13 cellular contexts compared by ENCODE assay signal in genomic region chr2:144630459-144631215, GRCh38.
A peak's percentile ranks its signal among the peaks of the same experiment; 100 is the strongest.
DNase-seq lines count a peak whose midpoint lies in the region; ATAC-seq lines count a peak whose summit lies in the region.
"Had no signal": no experiment of that assay in that cellular context is flagged by ENCODE, and none has a peak within 500 bp of the region (broad histone marks: within the 10 kb centered on the region; RNA-seq: fewer than 3 reads in every experiment).

No MANE protein-coding gene starts in this region.

- POLR2A ChIA-PET in CD4-positive, alpha-beta memory T cell (lab: Charles Lee; ENCODE audit: partially characterized antibody): no interaction called here

- no peaks in the 10 kb centered on the region for H3K36me3 ChIP-seq in CD4-positive, alpha-beta memory T cell (ENCODE audit: insufficient read depth, low read length)
- H3K36me3 ChIP-seq: tibial nerve had no signal

- H3K9me3 ChIP-seq in CD4-positive, alpha-beta memory T cell (ENCODE audit: control insufficient read depth in 1 of 2, low read length in 2 of 2): no peaks in the 10 kb centered on the region

- H3K36me3 Mint-ChIP-seq in stimulated activated effector memory CD8-positive, alpha-beta T cell treated with anti-CD3 and anti-CD28 coated beads, Interleukin-12 subunit alpha, Interleukin-12 subunit beta, amount 100 ng/mL, for 72 hours: no peaks in the 10 kb centered on the region
- H3K36me3 Mint-ChIP-seq in activated T-helper 1 cell treated with anti-CD3 and anti-CD28 coated beads, Interleukin-12 subunit alpha, Interleukin-12 subunit beta, Interleukin-2, Interleukin-4 antibody, amounts not matched to agents 30 ng/mL and 10 ng/mL and 1 ng/mL, durations not matched to agents 14 hours and 24 hours and 36 hours (ENCODE audit: low read depth): no peaks in the 10 kb centered on the region
- H3K36me3 Mint-ChIP-seq in CD4-positive, alpha-beta memory T cell: no peaks in the 10 kb centered on the region

- CTCF ChIA-PET in CD4-positive, alpha-beta memory T cell (lab: Charles Lee; ENCODE audit: partially characterized antibody): no interaction called here

- ATAC-seq in GM19035 (IDR thresholded peaks at IDR 0.05; ENCODE audit: unreplicated experiment): peak; percentile 91
- ATAC-seq in HG02623 (IDR thresholded peaks at IDR 0.05; ENCODE audit: unreplicated experiment): peak; percentile 92
- peak; percentile 94 for ATAC-seq in HG03571 (IDR thresholded peaks at IDR 0.05; ENCODE audit: unreplicated experiment)
- ATAC-seq in stimulated activated effector memory CD8-positive, alpha-beta T cell treated with anti-CD3 and anti-CD28 coated beads, Interleukin-12 subunit alpha, Interleukin-12 subunit beta, amount 100 ng/mL, for 72 hours: peak; percentile 75

- no peak overlapping the region for H3K27ac ChIP-seq in CD4-positive, alpha-beta memory T cell (ENCODE audit: low read depth, low read length)
- H3K27ac ChIP-seq: dorsolateral prefrontal cortex, tibial nerve, VCaP had no signal

- intact Hi-C loops in activated T-helper 1 cell treated with anti-CD3 and anti-CD28 coated beads, Interleukin-12 subunit alpha, Interleukin-12 subunit beta, Interleukin-2, Interleukin-4 antibody, amounts not matched to agents 30 ng/mL and 10 ng/mL and 1 ng/mL, durations not matched to agents 14 hours and 24 hours and 36 hours (cut with micrococcal nuclease): no loop called here
- intact Hi-C loops in CD4-positive, alpha-beta memory T cell (cut with micrococcal nuclease): no loop called here

- peaks cover 4% of the 10 kb centered on the region for H3K9me3 Mint-ChIP-seq in stimulated activated effector memory CD8-positive, alpha-beta T cell treated with anti-CD3 and anti-CD28 coated beads, Interleukin-12 subunit alpha, Interleukin-12 subunit beta, amount 100 ng/mL, for 72 hours
- H3K9me3 Mint-ChIP-seq in activated T-helper 1 cell treated with anti-CD3 and anti-CD28 coated beads, Interleukin-12 subunit alpha, Interleukin-12 subunit beta, Interleukin-2, Interleukin-4 antibody, amounts not matched to agents 30 ng/mL and 10 ng/mL and 1 ng/mL, durations not matched to agents 14 hours and 24 hours and 36 hours: peaks cover 8% of the 10 kb centered on the region
- H3K9me3 Mint-ChIP-seq in CD4-positive, alpha-beta memory T cell: peaks cover 0 to 6% (median 2%) of the 10 kb centered on the region in 8 donors

- H3K27ac Mint-ChIP-seq in stimulated activated effector memory CD8-positive, alpha-beta T cell treated with anti-CD3 and anti-CD28 coated beads, Interleukin-12 subunit alpha, Interleukin-12 subunit beta, amount 100 ng/mL, for 72 hours: no peak overlapping the region
- no peak overlapping the region for H3K27ac Mint-ChIP-seq in activated T-helper 1 cell treated with anti-CD3 and anti-CD28 coated beads, Interleukin-12 subunit alpha, Interleukin-12 subunit beta, Interleukin-2, Interleukin-4 antibody, amounts not matched to agents 30 ng/mL and 10 ng/mL and 1 ng/mL, durations not matched to agents 14 hours and 24 hours and 36 hours
- no peak overlapping the region for H3K27ac Mint-ChIP-seq in CD4-positive, alpha-beta memory T cell

- H3K4me3 Mint-ChIP-seq in stimulated activated effector memory CD8-positive, alpha-beta T cell treated with anti-CD3 and anti-CD28 coated beads, Interleukin-12 subunit alpha, Interleukin-12 subunit beta, amount 100 ng/mL, for 72 hours: no peak overlapping the region
- no peak overlapping the region for H3K4me3 Mint-ChIP-seq in activated T-helper 1 cell treated with anti-CD3 and anti-CD28 coated beads, Interleukin-12 subunit alpha, Interleukin-12 subunit beta, Interleukin-2, Interleukin-4 antibody, amounts not matched to agents 30 ng/mL and 10 ng/mL and 1 ng/mL, durations not matched to agents 14 hours and 24 hours and 36 hours
- H3K4me3 Mint-ChIP-seq in CD4-positive, alpha-beta memory T cell: no peak overlapping the region

- peaks cover 8% of the 10 kb centered on the region for H3K4me1 Mint-ChIP-seq in stimulated activated effector memory CD8-positive, alpha-beta T cell treated with anti-CD3 and anti-CD28 coated beads, Interleukin-12 subunit alpha, Interleukin-12 subunit beta, amount 100 ng/mL, for 72 hours
- no peaks in the 10 kb centered on the region for H3K4me1 Mint-ChIP-seq in activated T-helper 1 cell treated with anti-CD3 and anti-CD28 coated beads, Interleukin-12 subunit alpha, Interleukin-12 subunit beta, Interleukin-2, Interleukin-4 antibody, amounts not matched to agents 30 ng/mL and 10 ng/mL and 1 ng/mL, durations not matched to agents 14 hours and 24 hours and 36 hours (ENCODE audit: low read depth)
- no peaks in the 10 kb centered on the region for H3K4me1 Mint-ChIP-seq in CD4-positive, alpha-beta memory T cell

- DNase-seq in stimulated activated effector memory CD8-positive, alpha-beta T cell treated with anti-CD3 and anti-CD28 coated beads, Interleukin-12 subunit alpha, Interleukin-12 subunit beta, amount 100 ng/mL, for 72 hours (ENCODE audit: low spot score in 2 of 2): no peak
- no peak for DNase-seq in activated T-helper 1 cell treated with anti-CD3 and anti-CD28 coated beads, Interleukin-12 subunit alpha, Interleukin-12 subunit beta, Interleukin-2, Interleukin-4 antibody, amounts not matched to agents 30 ng/mL and 10 ng/mL and 1 ng/mL, durations not matched to agents 14 hours and 24 hours and 36 hours (ENCODE audit: low spot score)
- no peak for DNase-seq in CD4-positive, alpha-beta memory T cell
- DNase-seq in stimulated activated naive CD4-positive, alpha-beta T cell (lab: John Stamatoyannopoulos, UW): no peak
- DNase-seq: activated naive CD4-positive, alpha-beta T cell treated with anti-CD3 and anti-CD28 coated beads, Interleukin-2, amount 50 U/mL, for 16 hours; dorsolateral prefrontal cortex; HCEC 1CT; stimulated activated CD4-positive, alpha-beta T cell treated with anti-CD3 and anti-CD28 coated beads, Interleukin-4, amount 100 ng/mL, for 24 hours had no signal

- H3K27me3 Mint-ChIP-seq in activated T-helper 1 cell treated with anti-CD3 and anti-CD28 coated beads, Interleukin-12 subunit alpha, Interleukin-12 subunit beta, Interleukin-2, Interleukin-4 antibody, amounts not matched to agents 30 ng/mL and 10 ng/mL and 1 ng/mL, durations not matched to agents 14 hours and 24 hours and 36 hours (ENCODE audit: insufficient read depth): peaks cover 2% of the 10 kb centered on the region
- H3K27me3 Mint-ChIP-seq in CD4-positive, alpha-beta memory T cell: peaks cover 9 to 10% of the 10 kb centered on the region in 2 donors

- no peaks in the 10 kb centered on the region for H3K4me1 ChIP-seq in CD4-positive, alpha-beta memory T cell (ENCODE audit: insufficient read depth, low read length)
- H3K4me1 ChIP-seq: tibial nerve had no signal

- H3K27me3 ChIP-seq in CD4-positive, alpha-beta memory T cell (ENCODE audit: insufficient read depth, low read length): no peaks in the 10 kb centered on the region
- H3K27me3 ChIP-seq: dorsolateral prefrontal cortex, tibial nerve had no signal

- H3K4me3 ChIP-seq in CD4-positive, alpha-beta memory T cell (ENCODE audit: low read length in 2 of 2): no peak overlapping the region
- H3K4me3 ChIP-seq: dorsolateral prefrontal cortex, tibial nerve had no signal
